In the genomic region with DNA sequence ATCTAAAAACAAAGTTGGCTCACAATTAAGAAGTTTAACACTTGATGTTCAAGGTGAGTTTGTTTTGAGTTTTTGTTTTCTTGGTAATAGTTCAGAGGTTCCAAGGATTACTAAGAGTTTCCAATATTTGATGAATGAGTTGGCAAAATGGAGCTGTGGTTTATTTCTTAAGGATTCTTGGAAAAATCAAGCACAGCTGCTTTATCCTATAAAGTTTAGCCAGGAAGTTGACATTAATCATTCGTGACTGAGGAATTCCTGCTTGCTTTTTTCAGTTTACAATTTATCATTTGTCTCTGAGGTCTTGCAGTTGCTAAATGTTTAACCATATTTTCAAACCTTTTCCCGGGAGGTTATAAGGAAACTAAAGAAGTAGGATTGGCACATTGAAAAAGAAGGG, we compare ENCODE assay signal across 1 cellular context.
TF ChIP-seq lines count a peak whose summit lies in the region.

No MANE protein-coding gene starts in this region.

TF ChIP-seq in IMR-90, 13 proteins besides CTCF, POLR2A, EP300 and RAD21:
- TF ChIP-seq CEBPB (IDR thresholded peaks at IDR 0.05; ENCODE audit: low read depth, low read length) (no peak), SMC3 (IDR thresholded peaks at IDR 0.05; ENCODE audit: low read depth, low read length) (no peak), CHD1 (IDR thresholded peaks at IDR 0.05; ENCODE audit: low read depth, low read length) (no peak), MAZ (IDR thresholded peaks at IDR 0.05; ENCODE audit: borderline replicate concordance, low read depth, low read length) (no peak), FOS (IDR thresholded peaks at IDR 0.05; ENCODE audit: low read depth, low read length) (no peak), RCOR1 (IDR thresholded peaks at IDR 0.05; ENCODE audit: insufficient replicate concordance, low read length) (no peak), MAFK (IDR thresholded peaks at IDR 0.05; ENCODE audit: low read depth, low read length) (no peak), RFX5 (IDR thresholded peaks at IDR 0.05; ENCODE audit: low read depth, low read length) (no peak), NFE2L2 (IDR thresholded peaks at IDR 0.05; ENCODE audit: low read depth, low read length) (no peak)
- TF ChIP-seq, protein P1, sequence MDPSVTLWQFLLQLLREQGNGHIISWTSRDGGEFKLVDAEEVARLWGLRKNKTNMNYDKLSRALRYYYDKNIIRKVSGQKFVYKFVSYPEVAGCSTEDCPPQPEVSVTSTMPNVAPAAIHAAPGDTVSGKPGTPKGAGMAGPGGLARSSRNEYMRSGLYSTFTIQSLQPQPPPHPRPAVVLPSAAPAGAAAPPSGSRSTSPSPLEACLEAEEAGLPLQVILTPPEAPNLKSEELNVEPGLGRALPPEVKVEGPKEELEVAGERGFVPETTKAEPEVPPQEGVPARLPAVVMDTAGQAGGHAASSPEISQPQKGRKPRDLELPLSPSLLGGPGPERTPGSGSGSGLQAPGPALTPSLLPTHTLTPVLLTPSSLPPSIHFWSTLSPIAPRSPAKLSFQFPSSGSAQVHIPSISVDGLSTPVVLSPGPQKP (IDR thresholded peaks at IDR 0.05; ENCODE audit: borderline replicate concordance, low read depth, low read length), result no peak
- TF ChIP-seq, protein P2, sequence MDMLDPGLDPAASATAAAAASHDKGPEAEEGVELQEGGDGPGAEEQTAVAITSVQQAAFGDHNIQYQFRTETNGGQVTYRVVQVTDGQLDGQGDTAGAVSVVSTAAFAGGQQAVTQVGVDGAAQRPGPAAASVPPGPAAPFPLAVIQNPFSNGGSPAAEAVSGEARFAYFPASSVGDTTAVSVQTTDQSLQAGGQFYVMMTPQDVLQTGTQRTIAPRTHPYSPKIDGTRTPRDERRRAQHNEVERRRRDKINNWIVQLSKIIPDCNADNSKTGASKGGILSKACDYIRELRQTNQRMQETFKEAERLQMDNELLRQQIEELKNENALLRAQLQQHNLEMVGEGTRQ (IDR thresholded peaks at IDR 0.05; ENCODE audit: low read depth, low read length), result no peak
